2 cellular contexts compared by ENCODE assay signal in genomic region chr12:122064780-122065588, GRCh38.
TF ChIP-seq lines count a peak whose summit lies in the region.

No MANE protein-coding gene starts in this region.

TF ChIP-seq in HEK293T, 16 proteins besides CTCF, POLR2A, EP300 and RAD21 (continued from another document):
- peak; percentile 98 for TF ChIP-seq PKNOX1 (IDR thresholded peaks at IDR 0.05)

TF ChIP-seq in H1, 55 proteins besides CTCF, POLR2A, EP300 and RAD21 (continued from another document):
- TF ChIP-seq E2F6 (IDR thresholded peaks at IDR 0.05) (no peak), KDM4A (IDR thresholded peaks at IDR 0.05; ENCODE audit: low read depth, low read length, severe bottlenecking) (no peak), RFX5 (IDR thresholded peaks at IDR 0.05; ENCODE audit: borderline replicate concordance, low read depth, low read length) (no peak), JUN (IDR thresholded peaks at IDR 0.05; ENCODE audit: low read depth, low read length) (no peak), HDAC6 (IDR thresholded peaks at IDR 0.05; ENCODE audit: low read depth, low read length) (no peak), USF2 (IDR thresholded peaks at IDR 0.05; ENCODE audit: low read length) (no peak), EZH2 (IDR thresholded peaks at IDR 0.05; ENCODE audit: low read depth, low read length, severe bottlenecking) (no peak), CEBPB (IDR thresholded peaks at IDR 0.05; ENCODE audit: low read depth, low read length) (no peak), PHF8 (conservative IDR thresholded peaks at IDR 0.05; ENCODE audit: low read depth, low read length) (no peak), EGR1 (IDR thresholded peaks at IDR 0.05; ENCODE audit: borderline replicate concordance, low read depth, low read length) (no peak), TBP (IDR thresholded peaks at IDR 0.05; ENCODE audit: low read depth, low read length) (no peak), TEAD4 (IDR thresholded peaks at IDR 0.05; ENCODE audit: low read depth, low read length) (no peak)
